ENCODE assay signal across 15 cellular contexts in genomic region chrX:103883533-103883932, GRCh38. TPM values are rescaled to one million over a fixed set of nuclear protein-coding genes. Genes with fewer than 3 reads are reported as not detected.
DNase-seq lines count a peak whose midpoint lies in the region; ATAC-seq and TF ChIP-seq lines count a peak whose summit lies in the region.
"Had no signal": no experiment of that assay in that cellular context is flagged by ENCODE, and none has a peak within 500 bp of the region (broad histone marks: within the 10 kb centered on the region; RNA-seq: fewer than 3 reads in every experiment).

No MANE protein-coding gene starts in this region.

- intact Hi-C loops in Calu3 (cut with micrococcal nuclease; ENCODE audit: unreplicated experiment): no loop called here
- intact Hi-C loops in left colon (cut with DNase I, micrococcal nuclease): no loop called here
- intact Hi-C loops in A673 (cut with micrococcal nuclease; ENCODE audit: unreplicated experiment): no loop called here

- H3K27ac ChIP-seq in A673 (ENCODE audit: low read depth, low read length, poor library complexity, severe bottlenecking): no peak overlapping the region
- H3K27ac ChIP-seq: BLaER1 treated with 17β-estradiol and CSF1 and Interleukin-3, amounts not matched to agents 10 nM and 100 nM had no signal

- CTCF ChIA-PET in Calu3 (lab: Charles Lee) (interaction anchor here (1.3 kb wide), 1 partner anchor 38 kb away, joined by 5 read pairs; no protein-coding TSS in a partner anchor), A673 (lab: Charles Lee) (no interaction called here)

- H3K36me3 Mint-ChIP-seq in Calu3 (ENCODE audit: insufficient read depth, unreplicated experiment): no peaks in the 10 kb centered on the region
- H3K36me3 Mint-ChIP-seq: CD8-positive, alpha-beta T cell; IgD-negative memory B cell had no signal

- no peaks in the 10 kb centered on the region for H3K4me1 ChIP-seq in A673 (ENCODE audit: insufficient read depth, low read length, poor library complexity, severe bottlenecking)
- H3K4me1 ChIP-seq: BLaER1 treated with 17β-estradiol and CSF1 and Interleukin-3, amounts not matched to agents 10 nM and 100 nM had no signal

- H3K9me3 ChIP-seq in A673 (ENCODE audit: low read depth, low read length, poor library complexity, severe bottlenecking): no peaks in the 10 kb centered on the region

- peak overlapping the region; percentile 64 for H3K27ac Mint-ChIP-seq in Calu3 (ENCODE audit: unreplicated experiment)
- H3K27ac Mint-ChIP-seq: B cell; CD8-positive, alpha-beta T cell; H9; IgD-negative memory B cell had no signal

- peaks cover 40% of the 10 kb centered on the region for H3K4me1 Mint-ChIP-seq in Calu3 (ENCODE audit: low read depth, unreplicated experiment)
- H3K4me1 Mint-ChIP-seq: B cell, H9 had no signal

- no peak overlapping the region for H3K4me3 Mint-ChIP-seq in Calu3 (ENCODE audit: low read depth, unreplicated experiment)
- H3K4me3 Mint-ChIP-seq: B cell; CD8-positive, alpha-beta T cell; H9; IgD-negative memory B cell had no signal

- H3K9me3 Mint-ChIP-seq in Calu3 (ENCODE audit: low read depth, unreplicated experiment): no peaks in the 10 kb centered on the region
- H3K9me3 Mint-ChIP-seq: CD8-positive, alpha-beta T cell had no signal

- DNase-seq in Calu3 (no peak), choroid plexus epithelial cell (ENCODE audit: low read depth) (peak; percentile 26), left colon (no peak), renal cortical epithelial cell (ENCODE audit: low read depth) (peak; percentile 29), GDM1 (lab: John Stamatoyannopoulos, UW) (no peak), foreskin fibroblast (no peak), A673 (ENCODE audit: low spot score) (no peak)
- DNase-seq in activated T-cell treated with anti-CD3 and anti-CD28 coated beads, Interleukin-2, amount 50 U/mL, for 48 hours: no peak
- DNase-seq: 8988T; CD8-positive, alpha-beta T cell; H9 had no signal

- no peak overlapping the region for H3K4me3 ChIP-seq in choroid plexus epithelial cell (ENCODE audit: low read depth, low read length)
- no peak overlapping the region for H3K4me3 ChIP-seq in foreskin fibroblast (ENCODE audit: low read depth in 1 of 2, low read length in 2 of 2)
- H3K4me3 ChIP-seq in A673 (ENCODE audit: low read depth, low read length, poor library complexity, severe bottlenecking): no peak overlapping the region
- H3K4me3 ChIP-seq: BLaER1 treated with 17β-estradiol and CSF1 and Interleukin-3, amounts not matched to agents 10 nM and 100 nM had no signal

- no peaks in the 10 kb centered on the region for H3K27me3 ChIP-seq in A673 (replicated peaks; ENCODE audit: insufficient read depth, low read depth, low read length, poor library complexity)
- H3K27me3 ChIP-seq: BLaER1 treated with 17β-estradiol and CSF1 and Interleukin-3, amounts not matched to agents 10 nM and 100 nM had no signal

- ATAC-seq in left colon: peak; percentile 52
- ATAC-seq: CD8-positive, alpha-beta T cell; HepG2 had no signal

- BruUV-seq in Calu3 (replicated peaks; lab: Mats Ljungman, UMichigan) (no TSS peak), A673 (replicated peaks; lab: Mats Ljungman, UMichigan) (no TSS peak)

- POLR2A ChIA-PET in A673 (lab: Charles Lee; ENCODE audit: low non-redundant PET): no interaction called here

- no peaks in the 10 kb centered on the region for H3K27me3 Mint-ChIP-seq in Calu3 (ENCODE audit: unreplicated experiment)
- H3K27me3 Mint-ChIP-seq: B cell, IgD-negative memory B cell had no signal

- TF ChIP-seq CTCF in Calu3 (IDR thresholded peaks at IDR 0.05; ENCODE audit: unreplicated experiment) (no peak), choroid plexus epithelial cell (conservative IDR thresholded peaks at IDR 0.05; ENCODE audit: low read depth, low read length) (no peak), foreskin fibroblast (IDR thresholded peaks at IDR 0.05; ENCODE audit: low read depth, low read length) (no peak), A673 (conservative IDR thresholded peaks at IDR 0.05; ENCODE audit: low read depth, low read length) (no peak)

- no peaks in the 10 kb centered on the region for H3K36me3 ChIP-seq in A673 (ENCODE audit: insufficient read depth, low read length, poor library complexity, severe bottlenecking)
- H3K36me3 ChIP-seq: BLaER1 treated with 17β-estradiol and CSF1 and Interleukin-3, amounts not matched to agents 10 nM and 100 nM had no signal

RNA-seq across cellular contexts. Expression of gene RAB9B, which starts 51.5 kb away (rescaled TPM):
- total RNA-seq in Calu3 (2022) (1.3 and 1.5 TPM in 2 replicates), left colon (1 to 10 TPM in 1 of 2 donors, under 1 TPM in 1; 0.40 to 1.3 TPM), renal cortical epithelial cell (1.9 and 3.4 TPM in 2 replicates), A673 (2021) (0.61 and 0.67 TPM in 2 replicates)

Comparison
In these comparisons a context has a peak if more than half of its experiments do, and no peak if none do; other contexts are left out.
1. DNase-seq: peak in choroid plexus epithelial cell (single experiment) and renal cortical epithelial cell (single experiment); none in Calu3 (single experiment), left colon (0 of 2), GDM1 (single experiment), foreskin fibroblast (0 of 2), activated T-cell treated with anti-CD3 and anti-CD28 coated beads, Interleukin-2, amount 50 U/mL, for 48 hours (0 of 2) and A673 (single experiment).